ENCODE assay signal across 10 cellular contexts in genomic region chr9:104836235-104836634, GRCh38.
DNase-seq lines count a peak whose midpoint lies in the region; ATAC-seq, FAIRE-seq and TF ChIP-seq lines count a peak whose summit lies in the region.
"Had no signal": no experiment of that assay in that cellular context is flagged by ENCODE, and none has a peak within 500 bp of the region (broad histone marks: within the 10 kb centered on the region; RNA-seq: fewer than 3 reads in every experiment).

No MANE protein-coding gene starts in this region.

- H3K4me3 Mint-ChIP-seq in glutamatergic neuron (ENCODE audit: unreplicated experiment): no peak overlapping the region
- H3K4me3 Mint-ChIP-seq: CD4-positive, CD25-positive, alpha-beta regulatory T cell had no signal

- H3K36me3 Mint-ChIP-seq in glutamatergic neuron (ENCODE audit: unreplicated experiment): peaks cover 23% of the 10 kb centered on the region

- H3K9me3 ChIP-seq in HepG2 (ENCODE audit: low read length): no peaks in the 10 kb centered on the region
- no peaks in the 10 kb centered on the region for H3K9me3 ChIP-seq in ovary

- FAIRE-seq in HepG2 (lab: Jason Lieb, UNC): no peak
- FAIRE-seq: astrocyte had no signal

- peak overlapping the region; percentile 9 for H3K27ac Mint-ChIP-seq in glutamatergic neuron (ENCODE audit: unreplicated experiment)

- no peak for TF ChIP-seq RAD21 in HepG2 (CRISPR knock-in tag; IDR thresholded peaks at IDR 0.05)

- H3K4me1 Mint-ChIP-seq in glutamatergic neuron (ENCODE audit: low read depth, unreplicated experiment): peaks cover 17% of the 10 kb centered on the region

- no peak overlapping the region for H3K4me3 ChIP-seq in HepG2 (replicated peaks in 1 of 3; ENCODE audit: insufficient read depth in 1 of 3, low read depth in 2 of 3, low read length in 3 of 3)
- no peak overlapping the region for H3K4me3 ChIP-seq in ovary

- H3K4me2 ChIP-seq in HepG2 (ENCODE audit: low read depth, low read length): no peak overlapping the region

- H3K27ac ChIP-seq in HepG2 (ENCODE audit: extremely low read length, insufficient read depth, low read length) (no peak overlapping the region), ovary (no peak overlapping the region)

- 100% methylated on average over 1 of the region's 1 CpG for WGBS in HepG2 (ENCODE audit: low lambda C conversion rate)
- WGBS in ovary, 3 donors: 91 to 97% (median 95%) methylated on average over 1 of the region's 1 CpG

- H3K4me1 ChIP-seq in HepG2 (ENCODE audit: insufficient read depth, low read length): no peaks in the 10 kb centered on the region
- H3K4me1 ChIP-seq in ovary (ENCODE audit: insufficient read depth): no peaks in the 10 kb centered on the region

- in situ Hi-C loops in HepG2 (cut with HindIII; ENCODE audit: extremely low pct_ligation_motif_present, low pct_unique_long_range_greater_than_20kb): no loop called here

- POLR2A ChIA-PET in HepG2 (lab: Yijun Ruan, JAX): interaction anchor here (1.1 kb wide), 1 partner anchor 229 kb away, joined by 3 read pairs; no protein-coding TSS in a partner anchor

- peaks cover 4% of the 10 kb centered on the region for H3K9me3 Mint-ChIP-seq in glutamatergic neuron (ENCODE audit: unreplicated experiment)
- H3K9me3 Mint-ChIP-seq: CD4-positive, CD25-positive, alpha-beta regulatory T cell had no signal

- intact Hi-C loops in HepG2 (cut with micrococcal nuclease; ENCODE audit: unreplicated experiment): no loop called here
- intact Hi-C loops in ovary (cut with DNase I): no loop called here

- TF ChIP-seq POLR2A in GM18505 (IDR thresholded peaks at IDR 0.05; ENCODE audit: borderline replicate concordance, extremely low read depth, insufficient read depth, insufficient read length) (no peak), HepG2 (IDR thresholded peaks at IDR 0.05; ENCODE audit: insufficient read depth in 1 of 2, low read depth in 2 of 2, low read length in 2 of 2) (no peak), ovary (IDR thresholded peaks at IDR 0.05) (no peak)

- H4K20me1 ChIP-seq in HepG2 (ENCODE audit: insufficient read depth, low read length): no peaks in the 10 kb centered on the region

- H3K79me2 ChIP-seq in HepG2 (ENCODE audit: insufficient read depth, low read length): no peaks in the 10 kb centered on the region

- peaks cover 50 to 85% of the 10 kb centered on the region in 2 experiments for H3K36me3 ChIP-seq in HepG2 (replicated peaks in 1 of 2; ENCODE audit: control insufficient read depth in 1 of 2, insufficient read depth in 2 of 2, low read length in 2 of 2)
- no peaks in the 10 kb centered on the region for H3K36me3 ChIP-seq in ovary

- TF ChIP-seq EP300 in HepG2 (IDR thresholded peaks at IDR 0.05; ENCODE audit: low read depth in 2 of 2, low read length in 2 of 2) (no peak), HepG2 (CRISPR knock-in tag; IDR thresholded peaks at IDR 0.05; ENCODE audit: borderline replicate concordance) (no peak), ovary (IDR thresholded peaks at IDR 0.05) (no peak)

- ATAC-seq in HG03432 (IDR thresholded peaks at IDR 0.05; ENCODE audit: unreplicated experiment): peak; percentile 53
- no peak for ATAC-seq in GM18505 (IDR thresholded peaks at IDR 0.05; ENCODE audit: unreplicated experiment)
- ATAC-seq in HepG2: no peak

- no peak overlapping the region for H3K9ac ChIP-seq in HepG2 (ENCODE audit: insufficient read depth, low read depth, low read length)

- TF ChIP-seq CTCF in glutamatergic neuron (IDR thresholded peaks at IDR 0.05; ENCODE audit: partially characterized antibody, unreplicated experiment): no peak
- no peak for TF ChIP-seq CTCF in HepG2 (CRISPR knock-in tag; IDR thresholded peaks at IDR 0.05)
- TF ChIP-seq CTCF in ovary (IDR thresholded peaks at IDR 0.05): no peak

- CTCF ChIA-PET in HepG2 (lab: Yijun Ruan, JAX; ENCODE audit: low intra/inter-chr PET ratio, low total read pairs): no interaction called here

- no TSS peak for BruUV-seq in HepG2 (replicated peaks; lab: Mats Ljungman, UMichigan)

- H3K27me3 Mint-ChIP-seq in glutamatergic neuron (ENCODE audit: unreplicated experiment): peaks cover 7% of the 10 kb centered on the region
- H3K27me3 Mint-ChIP-seq: CD4-positive, CD25-positive, alpha-beta regulatory T cell had no signal

- DNase-seq in DMS53 (lab: John Stamatoyannopoulos, UW): peak; percentile 81
- DNase-seq in NCI-H524 treated with DMSO at 0.1 percent for 48 hours (lab: John Stamatoyannopoulos, UW): peak; percentile 95
- no peak for DNase-seq in glutamatergic neuron
- DNase-seq in HepG2 (ENCODE audit: low spot score): no peak
- DNase-seq in ovary: no peak
- DNase-seq in pons (ENCODE audit: low spot score): no peak

- H2AFZ ChIP-seq in HepG2 (ENCODE audit: low read length): no peak overlapping the region

- H3K27me3 ChIP-seq in HepG2 (ENCODE audit: control insufficient read depth in 1 of 2, insufficient read depth in 2 of 2, low read length in 2 of 2) (no peaks in the 10 kb centered on the region), ovary (no peaks in the 10 kb centered on the region)

TF ChIP-seq in HepG2, 621 proteins besides CTCF, POLR2A, EP300 and RAD21:
- TF ChIP-seq ZNF17 (CRISPR knock-in tag; IDR thresholded peaks at IDR 0.05) (no peak), U2AF2 (IDR thresholded peaks at IDR 0.05; ENCODE audit: low read depth, low read length) (no peak), MBNL3 (CRISPR knock-in tag; conservative IDR thresholded peaks at IDR 0.05) (no peak), ZSCAN20 (CRISPR knock-in tag; IDR thresholded peaks at IDR 0.05; ENCODE audit: borderline replicate concordance) (no peak), HOMEZ (CRISPR knock-in tag; IDR thresholded peaks at IDR 0.05; ENCODE audit: low read depth) (no peak), ZNF570 (CRISPR knock-in tag; IDR thresholded peaks at IDR 0.05; ENCODE audit: borderline replicate concordance) (no peak), SMC3 (IDR thresholded peaks at IDR 0.05; ENCODE audit: low read length) (no peak), ZNF597 (CRISPR knock-in tag; IDR thresholded peaks at IDR 0.05) (no peak), ZNF83 (CRISPR knock-in tag; IDR thresholded peaks at IDR 0.05; ENCODE audit: borderline replicate concordance) (no peak), FOXO1 (CRISPR knock-in tag; IDR thresholded peaks at IDR 0.05) (no peak), NCOA1 (CRISPR knock-in tag; IDR thresholded peaks at IDR 0.05) (no peak)
- TF ChIP-seq, protein P1, sequence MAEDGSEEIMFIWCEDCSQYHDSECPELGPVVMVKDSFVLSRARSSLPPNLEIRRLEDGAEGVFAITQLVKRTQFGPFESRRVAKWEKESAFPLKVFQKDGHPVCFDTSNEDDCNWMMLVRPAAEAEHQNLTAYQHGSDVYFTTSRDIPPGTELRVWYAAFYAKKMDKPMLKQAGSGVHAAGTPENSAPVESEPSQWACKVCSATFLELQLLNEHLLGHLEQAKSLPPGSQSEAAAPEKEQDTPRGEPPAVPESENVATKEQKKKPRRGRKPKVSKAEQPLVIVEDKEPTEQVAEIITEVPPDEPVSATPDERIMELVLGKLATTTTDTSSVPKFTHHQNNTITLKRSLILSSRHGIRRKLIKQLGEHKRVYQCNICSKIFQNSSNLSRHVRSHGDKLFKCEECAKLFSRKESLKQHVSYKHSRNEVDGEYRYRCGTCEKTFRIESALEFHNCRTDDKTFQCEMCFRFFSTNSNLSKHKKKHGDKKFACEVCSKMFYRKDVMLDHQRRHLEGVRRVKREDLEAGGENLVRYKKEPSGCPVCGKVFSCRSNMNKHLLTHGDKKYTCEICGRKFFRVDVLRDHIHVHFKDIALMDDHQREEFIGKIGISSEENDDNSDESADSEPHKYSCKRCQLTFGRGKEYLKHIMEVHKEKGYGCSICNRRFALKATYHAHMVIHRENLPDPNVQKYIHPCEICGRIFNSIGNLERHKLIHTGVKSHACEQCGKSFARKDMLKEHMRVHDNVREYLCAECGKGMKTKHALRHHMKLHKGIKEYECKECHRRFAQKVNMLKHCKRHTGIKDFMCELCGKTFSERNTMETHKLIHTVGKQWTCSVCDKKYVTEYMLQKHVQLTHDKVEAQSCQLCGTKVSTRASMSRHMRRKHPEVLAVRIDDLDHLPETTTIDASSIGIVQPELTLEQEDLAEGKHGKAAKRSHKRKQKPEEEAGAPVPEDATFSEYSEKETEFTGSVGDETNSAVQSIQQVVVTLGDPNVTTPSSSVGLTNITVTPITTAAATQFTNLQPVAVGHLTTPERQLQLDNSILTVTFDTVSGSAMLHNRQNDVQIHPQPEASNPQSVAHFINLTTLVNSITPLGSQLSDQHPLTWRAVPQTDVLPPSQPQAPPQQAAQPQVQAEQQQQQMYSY (CRISPR knock-in tag; IDR thresholded peaks at IDR 0.05): no peak
- TF ChIP-seq, protein P2, sequence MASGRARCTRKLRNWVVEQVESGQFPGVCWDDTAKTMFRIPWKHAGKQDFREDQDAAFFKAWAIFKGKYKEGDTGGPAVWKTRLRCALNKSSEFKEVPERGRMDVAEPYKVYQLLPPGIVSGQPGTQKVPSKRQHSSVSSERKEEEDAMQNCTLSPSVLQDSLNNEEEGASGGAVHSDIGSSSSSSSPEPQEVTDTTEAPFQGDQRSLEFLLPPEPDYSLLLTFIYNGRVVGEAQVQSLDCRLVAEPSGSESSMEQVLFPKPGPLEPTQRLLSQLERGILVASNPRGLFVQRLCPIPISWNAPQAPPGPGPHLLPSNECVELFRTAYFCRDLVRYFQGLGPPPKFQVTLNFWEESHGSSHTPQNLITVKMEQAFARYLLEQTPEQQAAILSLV (CRISPR knock-in tag; IDR thresholded peaks at IDR 0.05; ENCODE audit: borderline replicate concordance): no peak

Comparison
In these comparisons a context has a peak if more than half of its experiments do, and no peak if none do; other contexts are left out.
1. DNase-seq: peak in DMS53 (single experiment) and NCI-H524 treated with DMSO at 0.1 percent for 48 hours (single experiment); none in glutamatergic neuron (single experiment), HepG2 (single experiment), ovary (0 of 5) and pons (single experiment).